19 cellular contexts compared by ENCODE assay signal in the genomic region with DNA sequence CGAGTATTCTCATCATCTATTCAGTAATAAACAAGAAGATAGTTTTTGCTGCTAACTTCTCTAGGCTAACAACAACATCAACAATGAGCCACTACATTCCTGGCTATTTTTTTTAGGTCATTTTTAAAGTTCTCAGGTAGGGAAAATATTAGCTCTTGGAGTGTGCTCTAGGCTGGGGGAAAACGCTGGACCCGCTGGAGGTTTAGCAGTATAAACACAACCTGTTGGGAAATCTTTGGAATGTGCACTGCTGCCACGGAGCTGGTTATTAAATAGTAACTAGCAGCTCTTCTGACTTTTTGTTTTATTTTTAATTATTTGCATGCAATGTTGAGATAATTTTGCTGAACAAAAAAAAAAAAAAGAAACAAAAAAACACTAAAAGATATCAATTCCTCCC.
"Had no signal": no experiment of that assay in that cellular context is flagged by ENCODE, and none has a peak within 500 bp of the region (broad histone marks: within the 10 kb centered on the region; RNA-seq: fewer than 3 reads in every experiment).

No MANE protein-coding gene starts in this region.

- H3K36me3 ChIP-seq: left ventricle myocardium inferior, tibial nerve, uterus had no signal

- H3K4me1 ChIP-seq: left ventricle myocardium inferior, tibial nerve, uterus had no signal

- H3K27me3 ChIP-seq: tibial nerve, uterus had no signal

- H3K9me3 ChIP-seq: left ventricle myocardium inferior, tibial nerve, uterus had no signal

- H3K4me3 ChIP-seq: coronary artery, left ventricle myocardium inferior, tibial nerve, uterus had no signal

- H3K27ac ChIP-seq: coronary artery, left ventricle myocardium inferior, tibial nerve, uterus had no signal

- DNase-seq: activated B cell treated with CpG ODN at 0.5 μM for 24 hours; activated CD4-positive, alpha-beta T cell treated with anti-CD3 and anti-CD28 coated beads for 36 hours; activated CD4-positive, alpha-beta T cell treated with anti-CD3 and anti-CD28 coated beads, Interleukin-2, amount 50 U/mL, for 4 hours; activated CD8-positive, alpha-beta memory T cell treated with anti-CD3 and anti-CD28 coated beads for 24 hours; activated CD8-positive, alpha-beta memory T cell treated with anti-CD3 and anti-CD28 coated beads, Interleukin-2, amount 50 U/mL, for 4 hours; activated naive CD4-positive, alpha-beta T cell; activated T-cell treated with anti-CD3 and anti-CD28 coated beads, Interleukin-2, amount 50 U/mL, for 24 hours; amniotic stem cell; foreskin melanocyte; glutamatergic neuron; hypothalamus; left ventricle myocardium inferior; naive thymus-derived CD8-positive, alpha-beta T cell; stimulated activated CD4-positive, alpha-beta T cell treated with anti-CD3 and anti-CD28 coated beads, Interleukin-1b, Interleukin-23, amount 100 ng/mL, for 48 hours; substantia nigra; T-helper 9 cell; uterus had no signal
